ENCODE assay signal across 26 cellular contexts in genomic region chr9:136039488-136039887, GRCh38. TPM values are rescaled to one million over a fixed set of nuclear protein-coding genes. Genes with fewer than 3 reads are reported as not detected.
DNase-seq lines count a peak whose midpoint lies in the region; ATAC-seq, FAIRE-seq and TF ChIP-seq lines count a peak whose summit lies in the region.
"Had no signal": no experiment of that assay in that cellular context is flagged by ENCODE, and none has a peak within 500 bp of the region (broad histone marks: within the 10 kb centered on the region; RNA-seq: fewer than 3 reads in every experiment).

No MANE protein-coding gene starts in this region.

- dilution Hi-C loops in mammary epithelial cell (cut with HindIII; ENCODE audit: low sequenced_read_pairs) = no loop called here

- H3K4me3 ChIP-seq in HEK293 (ENCODE audit: low read depth, low read length) (no peak overlapping the region), K562 (no peak overlapping the region), mammary epithelial cell (replicated peaks in 1 of 3; ENCODE audit: insufficient read depth in 1 of 3, low read depth in 2 of 3, low read length in 3 of 3) (no peak overlapping the region)
- H3K4me3 ChIP-seq: BLaER1 had no signal

- H3K4me1 Mint-ChIP-seq in osteocyte (ENCODE audit: unreplicated experiment) = peaks cover 17% of the 10 kb centered on the region

- H2AFZ ChIP-seq in K562 (ENCODE audit: low read depth, low read length) = no peak overlapping the region
- H2AFZ ChIP-seq in mammary epithelial cell (ENCODE audit: low read depth, low read length) = no peak overlapping the region

- FAIRE-seq in K562 (lab: Jason Lieb, UNC) = no peak
- FAIRE-seq: A204.1, G401.6, GM12891 had no signal

- BruUV-seq in K562 (replicated peaks; lab: Mats Ljungman, UMichigan) (no TSS peak), mammary epithelial cell (replicated peaks; lab: Mats Ljungman, UMichigan) (no TSS peak)

- no peak overlapping the region for H3K27ac Mint-ChIP-seq in osteocyte (ENCODE audit: unreplicated experiment)
- H3K27ac Mint-ChIP-seq: CD4-positive, alpha-beta memory T cell; CD4-positive, CD25-positive, alpha-beta regulatory T cell; CD8-positive, alpha-beta memory T cell had no signal

- H3K79me2 ChIP-seq in K562 (ENCODE audit: control insufficient read depth, insufficient read depth, low read length) (peaks cover 58% of the 10 kb centered on the region), mammary epithelial cell (ENCODE audit: insufficient read depth, low read length) (peaks cover 82% of the 10 kb centered on the region)

- no peaks in the 10 kb centered on the region for H4K20me1 ChIP-seq in K562 (replicated peaks; ENCODE audit: control insufficient read depth, insufficient read depth, low read length)
- H4K20me1 ChIP-seq in mammary epithelial cell (ENCODE audit: insufficient read depth, low read length) = peaks cover 2% of the 10 kb centered on the region
- H4K20me1 ChIP-seq: BLaER1 had no signal

- TF ChIP-seq RAD21 in K562 (CRISPR knock-in tag; conservative IDR thresholded peaks at IDR 0.05 in 1 of 2, IDR thresholded peaks at IDR 0.05 in 1 of 2) = no peak

- peaks cover 21% of the 10 kb centered on the region for H3K9me3 Mint-ChIP-seq in osteocyte (ENCODE audit: unreplicated experiment)

- H3K27ac ChIP-seq in HEK293 (ENCODE audit: extremely low read depth, low read depth, low read length) (no peak overlapping the region), K562 (ENCODE audit: extremely low read depth, low read depth, low read length) (no peak overlapping the region), mammary epithelial cell (ENCODE audit: insufficient read depth, low read depth, low read length) (no peak overlapping the region)
- H3K27ac ChIP-seq: BLaER1 had no signal

- 100% methylated on average over 2 of the region's 2 CpGs for WGBS in K562 (ENCODE audit: insufficient coverage, low coverage, missing lambda C conversion rate)
- WGBS in mammary epithelial cell (ENCODE audit: low coverage, missing lambda C conversion rate) = 100% methylated on average over 2 of the region's 2 CpGs

- no peaks in the 10 kb centered on the region for H3K9me3 ChIP-seq in HEK293 (ENCODE audit: control insufficient read depth, insufficient read depth, low read depth, low read length)
- 0 out of 2 replicates have a peak, but pooled peaks cover 5% of the 10 kb centered on the region for H3K9me3 ChIP-seq in K562 (replicated peaks; ENCODE audit: control insufficient read depth, insufficient read depth, low read depth, low read length)
- peaks cover 5% of the 10 kb centered on the region for H3K9me3 ChIP-seq in mammary epithelial cell (replicated peaks; ENCODE audit: insufficient read depth, low read length)
- H3K9me3 ChIP-seq: BE2C had no signal

- POLR2A ChIA-PET in HEK293 (lab: Yijun Ruan, JAX) = no interaction called here
- POLR2A ChIA-PET in K562 (lab: Yijun Ruan, JAX) = no interaction called here

- TF ChIP-seq CTCF in HEK293 (tag by site-specific recombination; IDR thresholded peaks at IDR 0.05) (no peak), K562 (IDR thresholded peaks at IDR 0.05 in 2 of 3, conservative IDR thresholded peaks at IDR 0.05 in 1 of 3; ENCODE audit: insufficient read depth in 2 of 3, low read depth in 1 of 3, low read length in 3 of 3) (no peak), osteocyte (IDR thresholded peaks at IDR 0.05) (no peak), mammary epithelial cell (conservative IDR thresholded peaks at IDR 0.05 in 1 of 2, IDR thresholded peaks at IDR 0.05 in 1 of 2; ENCODE audit: extremely low read depth in 1 of 2, insufficient read depth in 1 of 2, low read depth in 1 of 2, low read length in 2 of 2) (no peak)

- ATAC-seq in K562 = no peak

- no peaks in the 10 kb centered on the region for H3K27me3 Mint-ChIP-seq in osteocyte (ENCODE audit: unreplicated experiment)
- H3K27me3 Mint-ChIP-seq: CD4-positive, alpha-beta memory T cell; CD4-positive, CD25-positive, alpha-beta regulatory T cell; CD8-positive, alpha-beta memory T cell had no signal

- H3K9me1 ChIP-seq in K562 (ENCODE audit: control insufficient read depth, insufficient read depth, low read length) = no peaks in the 10 kb centered on the region

- peaks cover 36% of the 10 kb centered on the region for H3K36me3 Mint-ChIP-seq in osteocyte (ENCODE audit: unreplicated experiment)

- H3K27me3 ChIP-seq in K562 (ENCODE audit: control insufficient read depth in 2 of 2, insufficient read depth in 2 of 2, low read length in 2 of 2) (no peaks in the 10 kb centered on the region), mammary epithelial cell (ENCODE audit: insufficient read depth, low read length) (no peaks in the 10 kb centered on the region)
- H3K27me3 ChIP-seq: BE2C, BLaER1 had no signal

- peaks cover 0 to 45% of the 10 kb centered on the region in 2 experiments; a peak in 2 of 3 replicates for H3K36me3 ChIP-seq in HEK293 (ENCODE audit: control insufficient read depth in 2 of 2, insufficient read depth in 1 of 2, low read length in 2 of 2)
- H3K36me3 ChIP-seq in K562 (ENCODE audit: control insufficient read depth, insufficient read depth, low read length) = peaks cover 55% of the 10 kb centered on the region
- peaks cover 5% of the 10 kb centered on the region for H3K36me3 ChIP-seq in mammary epithelial cell (ENCODE audit: insufficient read depth, low read length)
- H3K36me3 ChIP-seq: BE2C, BLaER1 had no signal

- in situ Hi-C loops in K562 (cut with MboI) = no loop called here
- in situ Hi-C loops in mammary epithelial cell (cut with MboI; ENCODE audit: low sequenced_read_pairs in 2 of 2) = no loop called here

- no peak for TF ChIP-seq POLR2A in K562 (conservative IDR thresholded peaks at IDR 0.05)

- H3K4me1 ChIP-seq in HEK293 (ENCODE audit: control insufficient read depth, insufficient read depth, low read length) = no peaks in the 10 kb centered on the region
- peaks cover 0 to 2% of the 10 kb centered on the region in 2 experiments; a peak in 1 of 5 replicates for H3K4me1 ChIP-seq in K562 (replicated peaks in 1 of 2; ENCODE audit: control insufficient read depth in 2 of 2, insufficient read depth in 2 of 2, low read length in 2 of 2)
- H3K4me1 ChIP-seq in mammary epithelial cell (ENCODE audit: insufficient read depth, low read length) = no peaks in the 10 kb centered on the region
- H3K4me1 ChIP-seq: BE2C had no signal

- H3K4me3 Mint-ChIP-seq in osteocyte (ENCODE audit: unreplicated experiment) = no peak overlapping the region
- H3K4me3 Mint-ChIP-seq: CD14-positive monocyte; CD4-positive, alpha-beta memory T cell; CD4-positive, CD25-positive, alpha-beta regulatory T cell; CD8-positive, alpha-beta memory T cell had no signal

- no peak for TF ChIP-seq EP300 in K562 (IDR thresholded peaks at IDR 0.05; ENCODE audit: low read length)

- peak; percentile 6 for DNase-seq in NCI-H2227 (lab: John Stamatoyannopoulos, UW; ENCODE audit: unreplicated experiment)
- no peak for DNase-seq in NCI-H2227 treated with DMSO at 0.1 percent for 48 hours (lab: John Stamatoyannopoulos, UW)
- no peak for DNase-seq in K562 (ENCODE audit: extremely low read depth in 1 of 4, low spot score in 3 of 4)
- peak; percentile 7 for DNase-seq in osteocyte (ENCODE audit: extremely low spot score, unreplicated experiment)
- no peak for DNase-seq in GM19238 (ENCODE audit: insufficient read length, low spot score)
- no peak for DNase-seq in mammary epithelial cell
- no peak for DNase-seq in central memory CD4-positive, alpha-beta T cell
- DNase-seq: 8988T; ACHN; BE2C; C1 segment of cervical spinal cord; CD4-positive, alpha-beta memory T cell; CD4-positive, CD25-positive, alpha-beta regulatory T cell; CD8-positive, alpha-beta memory T cell; COR-L47; DMS 273 treated with DMSO at 0.1 percent for 48 hours; DMS153; DMS79; DND-41; GF-D8 had no signal

- intact Hi-C loops in K562 (cut with micrococcal nuclease) (no loop called here), mammary epithelial cell (cut with micrococcal nuclease) (no loop called here)

- CTCF ChIA-PET in HEK293 (lab: Yijun Ruan, JAX) = interaction anchor here (1.4 kb wide), 1 partner anchor 83 kb away, joined by 6 read pairs; no protein-coding TSS in a partner anchor
- CTCF ChIA-PET in K562 (lab: Yijun Ruan, JAX; ENCODE audit: low intra/inter-chr PET ratio) = no interaction called here
- CTCF ChIA-PET in mammary epithelial cell (lab: Charles Lee; ENCODE audit: low non-redundant PET) = no interaction called here

- no peak overlapping the region for H3K4me2 ChIP-seq in K562 (ENCODE audit: insufficient read depth, low read length)
- H3K4me2 ChIP-seq in mammary epithelial cell (ENCODE audit: insufficient read depth, low read depth, low read length) = no peak overlapping the region
- H3K4me2 ChIP-seq: BLaER1 had no signal

- H3K9ac ChIP-seq in K562 (ENCODE audit: insufficient read depth in 1 of 2, low read depth in 2 of 2, low read length in 2 of 2) = no peak overlapping the region
- H3K9ac ChIP-seq in mammary epithelial cell (ENCODE audit: insufficient read depth, low read length) = no peak overlapping the region
- H3K9ac ChIP-seq: BLaER1 had no signal

TF ChIP-seq in HEK293, 187 proteins besides CTCF, POLR2A, EP300 and RAD21:
- TF ChIP-seq HOXD13 (CRISPR knock-in tag; IDR thresholded peaks at IDR 0.05; ENCODE audit: borderline replicate concordance) = no peak
- TF ChIP-seq SETDB1 (IDR thresholded peaks at IDR 0.05; ENCODE audit: insufficient read length, low read length) = peak; percentile 47

TF ChIP-seq in K562, 482 proteins besides CTCF, POLR2A, EP300 and RAD21 (continues in another document):
- TF ChIP-seq HNRNPLL (IDR thresholded peaks at IDR 0.05; ENCODE audit: low read depth, low read length, poor library complexity, severe bottlenecking) = no peak

RNA-seq across cellular contexts. Expression of gene NACC2, which starts 55.6 kb away (rescaled TPM):
- 15.2 and 27.2 TPM in 2 replicates for total RNA-seq in K562 (2011; cell fraction: chromatin; rRNA removed; ENCODE audit: low replicate concordance)
- total RNA-seq in K562 (2011; cell fraction: nucleolus; rRNA removed) = 17.0 and 18.7 TPM in 2 replicates
- 10.7 and 13.6 TPM in 2 replicates for total RNA-seq in K562 (2011; cell fraction: nucleoplasm; rRNA removed)
- total RNA-seq in K562 (2014; rRNA removed) (16.6 and 21.1 TPM in 2 replicates), K562 (2014; rRNA removed; fragmentation: Illumina TruSeq; extraction: Trizol) (4.4 and 4.8 TPM in 2 replicates), K562 (2015; rRNA removed; fragmentation: Illumina TruSeq; extraction: Trizol) (9.9 and 10.1 TPM in 2 replicates), K562 (2021) (22.2 and 25.1 TPM in 2 replicates), osteocyte (40.1 and 41.4 TPM in 2 replicates), mammary epithelial cell (10 to 100 TPM; 14.1 to 27.3 TPM)
- polyA plus RNA-seq in K562 (2011; rRNA removed) (5.6 TPM in 2 replicates), K562 (2014; fragmentation: Illumina TruSeq; extraction: Trizol) (5.2 and 8.0 TPM in 2 replicates), K562 (2014; fragmentation: Nextera tagmentation; extraction: Ambion mirVana) (under 1 TPM; 0.70 to 0.73 TPM), K562 (2014; rRNA removed) (11.7 and 12.5 TPM in 2 replicates), mammary epithelial cell (6.7 TPM)
- 7.2 and 16.2 TPM in 2 replicates for polyA plus RNA-seq in K562 (2011; cell fraction: cytosol; rRNA removed)
- polyA plus RNA-seq in K562 (2011; cell fraction: nucleus; rRNA removed) = 14.6 and 26.1 TPM in 2 replicates
- polyA plus RNA-seq in K562 (2012) = 9.1 and 10.5 TPM in 2 replicates
- 5.4 and 11.8 TPM in 2 replicates for polyA minus RNA-seq in K562 (2011; rRNA and poly(A)+ RNA removed)
- 12.6 and 13.9 TPM in 2 replicates for polyA minus RNA-seq in K562 (2011; cell fraction: cytosol; rRNA and poly(A)+ RNA removed)
- 5.9 and 6.5 TPM in 2 replicates for polyA minus RNA-seq in K562 (2011; cell fraction: nucleus; rRNA and poly(A)+ RNA removed)
- polyA minus RNA-seq in mammary epithelial cell = 13.1 TPM

Comparison
In these comparisons a context has a peak if more than half of its experiments do, and no peak if none do; other contexts are left out.
1. DNase-seq: peak in NCI-H2227 (single experiment) and osteocyte (single experiment); none in NCI-H2227 treated with DMSO at 0.1 percent for 48 hours (single experiment), K562 (0 of 4), GM19238 (single experiment), mammary epithelial cell (single experiment) and central memory CD4-positive, alpha-beta T cell (single experiment).